In the genomic region with DNA sequence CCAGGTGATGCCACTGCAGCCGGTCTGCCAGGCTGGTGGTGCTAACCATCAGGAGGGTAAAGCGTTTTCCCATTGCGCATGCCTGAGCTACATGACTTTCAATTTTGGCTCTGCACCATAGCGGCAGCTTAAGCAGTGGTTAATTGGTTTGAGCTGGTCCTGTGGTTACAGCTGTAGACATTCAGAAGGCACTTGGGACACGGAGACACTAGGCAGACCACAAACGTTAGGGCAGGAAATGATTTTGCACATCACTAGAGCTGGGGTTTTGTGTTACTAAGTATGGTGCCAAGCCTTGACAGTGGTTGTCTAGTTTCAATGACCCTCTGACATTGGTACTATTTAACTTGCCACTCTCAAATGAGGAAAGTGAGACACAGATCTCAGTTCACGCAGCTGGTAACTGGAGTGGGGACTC, we compare ENCODE assay signal across 8 cellular contexts. TPM values are rescaled to one million over a fixed set of nuclear protein-coding genes. Genes with fewer than 3 reads are reported as not detected.
DNase-seq lines count a peak whose midpoint lies in the region; ATAC-seq and TF ChIP-seq lines count a peak whose summit lies in the region.

No MANE protein-coding gene starts in this region.

- no peaks in the 10 kb centered on the region for H3K36me3 Mint-ChIP-seq in mesothelial cell of epicardium

- H3K9me3 ChIP-seq in OCI-LY3 (ENCODE audit: insufficient read depth, low read length) = no peaks in the 10 kb centered on the region

- no peak overlapping the region for H3K27ac ChIP-seq in OCI-LY3 (ENCODE audit: low read length)

- H3K27me3 Mint-ChIP-seq in mesothelial cell of epicardium (ENCODE audit: low read depth) = no peaks in the 10 kb centered on the region

- peak overlapping the region; percentile 39; the same call in 1 of the 2 replicates for H2AFZ ChIP-seq in OCI-LY3 (ENCODE audit: low read depth, low read length)

- no peak overlapping the region for H3K9ac ChIP-seq in OCI-LY3 (ENCODE audit: low read length)

- peak; percentile 71 for DNase-seq in activated effector memory CD4-positive, alpha-beta T cell treated with anti-CD3 and anti-CD28 coated beads, Interleukin-2, amount 50 U/mL, for 16 hours
- peak; percentile 16 for DNase-seq in stimulated activated CD8-positive, alpha-beta memory T cell treated with anti-CD3 and anti-CD28 coated beads, Interleukin-7, amount 100 ng/mL, for 24 hours (ENCODE audit: low read depth)
- DNase-seq in H7 (no peak), mesothelial cell of epicardium (ENCODE audit: low spot score in 2 of 2, unreplicated experiment in 2 of 2) (no peak), DMS114 treated with DMSO at 0.1 percent for 48 hours (lab: John Stamatoyannopoulos, UW; ENCODE audit: unreplicated experiment) (no peak)

- H3K36me3 ChIP-seq in OCI-LY3 (replicated peaks; ENCODE audit: low read depth, low read length) = no peaks in the 10 kb centered on the region
- no peaks in the 10 kb centered on the region for H3K36me3 ChIP-seq in H7 (replicated peaks; ENCODE audit: control insufficient read depth, insufficient read depth, low read length)

- peak; percentile 98 for ATAC-seq in GM18861 (IDR thresholded peaks at IDR 0.05; ENCODE audit: unreplicated experiment)
- peak; percentile 98 for ATAC-seq in HG02938 (IDR thresholded peaks at IDR 0.05; ENCODE audit: unreplicated experiment)

- TF ChIP-seq CTCF in OCI-LY3 (IDR thresholded peaks at IDR 0.05; ENCODE audit: low read depth, low read length) = no peak
- no peak for TF ChIP-seq CTCF in mesothelial cell of epicardium (IDR thresholded peaks at IDR 0.05; ENCODE audit: unreplicated experiment)

- H3K27ac Mint-ChIP-seq in mesothelial cell of epicardium = no peak overlapping the region

- H3K4me3 ChIP-seq in OCI-LY3 (ENCODE audit: low read length) (0 out of 2 replicates have a peak overlapping the region, but pooled peaks have one; percentile 3), H7 (ENCODE audit: insufficient read depth, low read depth, low read length) (no peak overlapping the region)

- no peaks in the 10 kb centered on the region for H3K79me2 ChIP-seq in OCI-LY3 (ENCODE audit: low read length)

- no peak overlapping the region for H3K4me3 Mint-ChIP-seq in mesothelial cell of epicardium

- H3K4me2 ChIP-seq in OCI-LY3 (ENCODE audit: low read length) = peak overlapping the region; percentile 34

- H3K9me3 Mint-ChIP-seq in mesothelial cell of epicardium = no peaks in the 10 kb centered on the region

- H3K27me3 ChIP-seq in OCI-LY3 (ENCODE audit: low read depth, low read length) = no peaks in the 10 kb centered on the region
- H3K27me3 ChIP-seq in H7 (ENCODE audit: control insufficient read depth, insufficient read depth, low read length) = no peaks in the 10 kb centered on the region

- no peaks in the 10 kb centered on the region for H3K4me1 Mint-ChIP-seq in mesothelial cell of epicardium

- no peaks in the 10 kb centered on the region for H4K20me1 ChIP-seq in OCI-LY3 (ENCODE audit: insufficient read depth, low read length)

- H3K4me1 ChIP-seq in OCI-LY3 (ENCODE audit: low read length) = peaks cover 9% of the 10 kb centered on the region

RNA-seq across cellular contexts. Expression of a gene that starts 28.9 kb away (rescaled TPM):
- total RNA-seq in H7 (2014; rRNA removed; shearing (Covaris generic)) = 68.6 and 72.6 TPM in 2 replicates
- 38.3 to 38.8 TPM (median 38.7 TPM) in 3 replicates for total RNA-seq in mesothelial cell of epicardium

Comparison
In these comparisons a context has a peak if more than half of its experiments do, and no peak if none do; other contexts are left out.
1. DNase-seq: peak in activated effector memory CD4-positive, alpha-beta T cell treated with anti-CD3 and anti-CD28 coated beads, Interleukin-2, amount 50 U/mL, for 16 hours (single experiment) and stimulated activated CD8-positive, alpha-beta memory T cell treated with anti-CD3 and anti-CD28 coated beads, Interleukin-7, amount 100 ng/mL, for 24 hours (single experiment); none in H7 (single experiment), mesothelial cell of epicardium (0 of 2) and DMS114 treated with DMSO at 0.1 percent for 48 hours (single experiment).